In the genomic region with DNA sequence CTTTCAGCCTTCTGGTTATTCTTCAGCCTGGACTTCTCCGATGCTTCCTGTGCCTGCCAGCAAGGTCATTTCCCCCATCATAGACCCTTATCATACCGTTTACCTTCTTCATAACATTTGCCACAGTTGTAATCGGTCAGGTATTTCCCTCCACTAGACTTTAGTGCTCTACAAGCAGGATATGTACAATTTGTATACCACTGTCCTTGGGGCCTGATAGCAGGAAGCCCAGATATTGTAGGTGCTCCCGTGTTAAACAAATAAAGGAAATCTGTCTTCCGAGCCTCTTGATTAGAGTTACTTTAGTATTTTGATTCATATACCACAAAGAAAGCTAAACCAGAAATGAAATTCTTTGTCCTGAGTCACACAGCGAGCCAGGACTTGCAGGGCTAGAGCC, we compare ENCODE assay signal across 1 cellular context.
A peak's percentile ranks its signal among the peaks of the same experiment; 100 is the strongest.
TF ChIP-seq lines count a peak whose summit lies in the region.

No MANE protein-coding gene starts in this region.

TF ChIP-seq in endothelial cell of umbilical vein, 7 proteins besides CTCF, POLR2A, EP300 and RAD21:
- TF ChIP-seq GATA2 (IDR thresholded peaks at IDR 0.05; ENCODE audit: insufficient read depth, insufficient read length, low read depth, low read length) (peak; percentile 38), EZH2 (IDR thresholded peaks at IDR 0.05; ENCODE audit: borderline replicate concordance, low read depth, low read length, severe bottlenecking) (no peak), MYC (IDR thresholded peaks at IDR 0.05; ENCODE audit: low read depth, low read length) (no peak), POLR2AphosphoS5 (IDR thresholded peaks at IDR 0.05; ENCODE audit: insufficient read depth, low read depth, low read length) (no peak), FOS (IDR thresholded peaks at IDR 0.05; ENCODE audit: borderline replicate concordance, insufficient read depth, low read length) (no peak), JUN (IDR thresholded peaks at IDR 0.05; ENCODE audit: borderline replicate concordance, insufficient read depth, insufficient read length, low read depth) (no peak)
- TF ChIP-seq, protein P1, sequence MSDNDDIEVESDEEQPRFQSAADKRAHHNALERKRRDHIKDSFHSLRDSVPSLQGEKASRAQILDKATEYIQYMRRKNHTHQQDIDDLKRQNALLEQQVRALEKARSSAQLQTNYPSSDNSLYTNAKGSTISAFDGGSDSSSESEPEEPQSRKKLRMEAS (IDR thresholded peaks at IDR 0.05; ENCODE audit: insufficient read depth, insufficient read length): no peak
TF ChIP-seq in endothelial cell of umbilical vein: peak in this region for 1.
